8 cellular contexts compared by ENCODE assay signal in genomic region chr9:130461218-130461630, GRCh38. TPM values are rescaled to one million over a fixed set of nuclear protein-coding genes. Genes with fewer than 3 reads are reported as not detected.
DNase-seq lines count a peak whose midpoint lies in the region; ATAC-seq, FAIRE-seq and TF ChIP-seq lines count a peak whose summit lies in the region.

No MANE protein-coding gene starts in this region.

- no peak overlapping the region for H3K9ac ChIP-seq in H1 (replicated peaks in 1 of 4; ENCODE audit: extremely low read depth in 1 of 4, low read depth in 3 of 4, low read length in 3 of 4)

- ATAC-seq in natural killer cell: peak; percentile 61 to 78 (median 62)
- no peak for ATAC-seq in GM18868 (IDR thresholded peaks at IDR 0.05; ENCODE audit: unreplicated experiment)

- no peak overlapping the region for H3K4me3 ChIP-seq in H1 (ENCODE audit: extremely low read depth in 1 of 4, insufficient read depth in 2 of 4, low read depth in 3 of 4, low read length in 4 of 4)

- peak; percentile 15 for DNase-seq in NCI-H510A treated with DMSO at 0.1 percent for 48 hours (lab: John Stamatoyannopoulos, UW)
- no peak for DNase-seq in NCI-H510A (lab: John Stamatoyannopoulos, UW)
- DNase-seq in NCI-H345 (lab: John Stamatoyannopoulos, UW): peak; percentile 56
- DNase-seq in activated CD8-positive, alpha-beta memory T cell treated with anti-CD3 and anti-CD28 coated beads for 24 hours: peak; percentile 92
- peak in 1 of 2 experiments; percentile 96 for DNase-seq in H1 (ENCODE audit: low read depth in 1 of 2, low spot score in 2 of 2)
- peak; percentile 66 for DNase-seq in natural killer cell
- DNase-seq in stimulated activated naive CD4-positive, alpha-beta T cell (lab: John Stamatoyannopoulos, UW): peak; percentile 11 to 71 (median 62)

- peak in 2 of 3 experiments; percentile 88 to 96; a peak in 3 of 4 replicates for TF ChIP-seq CTCF in H1 (IDR thresholded peaks at IDR 0.05; ENCODE audit: control extremely low read depth in 1 of 3, insufficient read depth in 1 of 3, low read depth in 1 of 3, low read length in 3 of 3)
- peak; percentile 85 for TF ChIP-seq CTCF in natural killer cell (IDR thresholded peaks at IDR 0.05)

- peaks cover 8 to 10% of the 10 kb centered on the region in 2 donors for H3K27me3 Mint-ChIP-seq in natural killer cell (ENCODE audit: low read depth in 2 of 2)

- H3K4ac ChIP-seq in H1 (replicated peaks; ENCODE audit: insufficient read length, low read depth, low read length): no peak overlapping the region

- H2AFZ ChIP-seq in H1 (ENCODE audit: low read length): no peak overlapping the region

- no peak overlapping the region for H4K91ac ChIP-seq in H1 (replicated peaks; ENCODE audit: insufficient read length, low read length)

- no peak overlapping the region for H3K56ac ChIP-seq in H1 (replicated peaks; ENCODE audit: insufficient read length, low read depth, low read length)

- H2BK12ac ChIP-seq in H1 (ENCODE audit: low read depth, low read length): no peak overlapping the region

- H3K4me3 Mint-ChIP-seq in natural killer cell: no peak overlapping the region

- no peak overlapping the region for H3K18ac ChIP-seq in H1 (ENCODE audit: extremely low read depth, low read length)

- no peak overlapping the region for H2BK5ac ChIP-seq in H1 (ENCODE audit: low read depth, low read length)

- TF ChIP-seq POLR2A in H1 (IDR thresholded peaks at IDR 0.05; ENCODE audit: control extremely low read depth in 1 of 2, low read depth in 2 of 2, low read length in 2 of 2): no peak

- H3K27ac Mint-ChIP-seq in natural killer cell: no peak overlapping the region

- no peak overlapping the region for H2BK20ac ChIP-seq in H1 (ENCODE audit: low read length)

- intact Hi-C loops in natural killer cell (cut with micrococcal nuclease): loop anchor here (1.0 to 10.0 kb wide), 3 partner anchors 221 to 586 kb away; no protein-coding TSS in a partner anchor

- peaks cover 0 to 11% (median 0%) of the 10 kb centered on the region in 4 experiments; a peak in 1 of 8 replicates for H3K36me3 ChIP-seq in H1 (ENCODE audit: control insufficient read depth in 2 of 4, insufficient read depth in 4 of 4, low read length in 3 of 4)

- H3K79me2 ChIP-seq in H1 (ENCODE audit: control insufficient read depth in 1 of 2, insufficient read depth in 2 of 2, low read length in 2 of 2): no peaks in the 10 kb centered on the region

- H3K36me3 Mint-ChIP-seq in natural killer cell: no peaks in the 10 kb centered on the region

- H3K23ac ChIP-seq in H1 (ENCODE audit: insufficient read length): no peak overlapping the region

- no peak overlapping the region for H3K4me2 ChIP-seq in H1 (ENCODE audit: insufficient read depth in 1 of 2, low read depth in 2 of 2, low read length in 2 of 2)

- peak; percentile 95 to 98 for TF ChIP-seq RAD21 in H1 (IDR thresholded peaks at IDR 0.05 in 1 of 2, conservative IDR thresholded peaks at IDR 0.05 in 1 of 2; ENCODE audit: low read depth in 2 of 2, low read length in 2 of 2)

- WGBS in H1 (ENCODE audit: extremely low coverage in 1 of 2, insufficient coverage in 1 of 2, insufficient read length in 1 of 2, insufficient replicate concordance in 2 of 2, low coverage in 1 of 2, low lambda C conversion rate in 2 of 2, missing lambda C conversion rate in 1 of 2), 2 experiments: 34% methylated on average over 21 of the region's 22 CpGs; no CpG with 5 or more reads in 1 of the 2 experiments

- CTCF ChIA-PET in H1 (lab: Charles Lee; ENCODE audit: partially characterized antibody): interaction anchor here (0.5 to 11.9 kb wide), 39 partner anchors 9 to 352 kb away, joined by 3 to 136 read pairs (median 4); partner anchors contain the start of gene EXOSC2

- H4K20me1 ChIP-seq in H1 (replicated peaks in 1 of 2; ENCODE audit: control insufficient read depth in 1 of 2, insufficient read depth in 2 of 2, low read length in 2 of 2): peaks cover 0 to 2% of the 10 kb centered on the region in 2 experiments

- H3K4me1 Mint-ChIP-seq in natural killer cell: no peaks in the 10 kb centered on the region

- H4K5ac ChIP-seq in H1 (ENCODE audit: insufficient read length, low read depth, low read length): no peak overlapping the region

- no peaks in the 10 kb centered on the region for H3K23me2 ChIP-seq in H1 (ENCODE audit: low read depth, low read length)

- FAIRE-seq in H1 (lab: Jason Lieb, UNC): peak; percentile 65

- H3K27me3 ChIP-seq in H1 (replicated peaks in 1 of 4; ENCODE audit: control insufficient read depth in 3 of 4, extremely low read depth in 1 of 4, insufficient read depth in 3 of 4, low read length in 3 of 4): no peaks in the 10 kb centered on the region

- H3K4me1 ChIP-seq in H1 (replicated peaks in 1 of 4; ENCODE audit: control insufficient read depth in 3 of 4, insufficient read depth in 4 of 4, low read length in 3 of 4): no peaks in the 10 kb centered on the region; a peak in 2 of 7 replicates

- H3K9me3 Mint-ChIP-seq in natural killer cell: no peaks in the 10 kb centered on the region

- H3K79me1 ChIP-seq in H1 (ENCODE audit: low read depth, low read length): no peaks in the 10 kb centered on the region

- no peak for TF ChIP-seq EP300 in H1 (IDR thresholded peaks at IDR 0.05; ENCODE audit: borderline replicate concordance in 1 of 2, low read depth in 2 of 2, low read length in 2 of 2)

- no peak overlapping the region for H2BK15ac ChIP-seq in H1 (ENCODE audit: low read length)

- H2AK5ac ChIP-seq in H1 (ENCODE audit: low read depth, low read length): no peak overlapping the region

- no peaks in the 10 kb centered on the region for H3K9me3 ChIP-seq in H1 (ENCODE audit: insufficient read depth in 2 of 2, low read depth in 1 of 2, low read length in 1 of 2)

- POLR2A ChIA-PET in H1 (lab: Charles Lee; ENCODE audit: partially characterized antibody): interaction anchor here (0.7 kb wide), 1 partner anchor 223 kb away, joined by 4 read pairs; no protein-coding TSS in a partner anchor

- no peak overlapping the region for H3K27ac ChIP-seq in H1 (ENCODE audit: low read depth, low read length)

- H2BK120ac ChIP-seq in H1 (replicated peaks; ENCODE audit: low read depth, low read length): no peak overlapping the region

- no peak overlapping the region for H4K8ac ChIP-seq in H1 (ENCODE audit: extremely low read depth, insufficient read depth, low read length)

- no peak overlapping the region for H3K14ac ChIP-seq in H1 (ENCODE audit: insufficient read length)

TF ChIP-seq in H1, 55 proteins besides CTCF, POLR2A, EP300 and RAD21 (continues in another document):
- no peak for TF ChIP-seq SP1 (IDR thresholded peaks at IDR 0.05; ENCODE audit: low read depth, low read length)
- TF ChIP-seq SP2 (IDR thresholded peaks at IDR 0.05; ENCODE audit: low read length): no peak
- TF ChIP-seq, protein P1, sequence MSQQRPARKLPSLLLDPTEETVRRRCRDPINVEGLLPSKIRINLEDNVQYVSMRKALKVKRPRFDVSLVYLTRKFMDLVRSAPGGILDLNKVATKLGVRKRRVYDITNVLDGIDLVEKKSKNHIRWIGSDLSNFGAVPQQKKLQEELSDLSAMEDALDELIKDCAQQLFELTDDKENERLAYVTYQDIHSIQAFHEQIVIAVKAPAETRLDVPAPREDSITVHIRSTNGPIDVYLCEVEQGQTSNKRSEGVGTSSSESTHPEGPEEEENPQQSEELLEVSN (IDR thresholded peaks at IDR 0.05): peak; percentile 67
- no peak for TF ChIP-seq FOSL1 (IDR thresholded peaks at IDR 0.05; ENCODE audit: insufficient read depth, low read depth, low read length)
- no peak for TF ChIP-seq CHD2 (IDR thresholded peaks at IDR 0.05; ENCODE audit: low read length)
- no peak for TF ChIP-seq SRF (IDR thresholded peaks at IDR 0.05; ENCODE audit: low read depth, low read length)
- no peak for TF ChIP-seq TAF7 (optimal IDR thresholded peaks at IDR 0.05; ENCODE audit: borderline replicate concordance, low read depth, low read length)
- TF ChIP-seq USF2 (IDR thresholded peaks at IDR 0.05; ENCODE audit: low read length): no peak
- TF ChIP-seq EZH2 (IDR thresholded peaks at IDR 0.05; ENCODE audit: low read depth, low read length, severe bottlenecking): no peak
- no peak for TF ChIP-seq HDAC2 (IDR thresholded peaks at IDR 0.05; ENCODE audit: borderline replicate concordance in 1 of 2, low read depth in 2 of 2, low read length in 2 of 2)
- no peak for TF ChIP-seq HDAC6 (IDR thresholded peaks at IDR 0.05; ENCODE audit: low read depth, low read length)
- no peak for TF ChIP-seq SIX5 (IDR thresholded peaks at IDR 0.05; ENCODE audit: low read depth, low read length)
- TF ChIP-seq RNF2 (IDR thresholded peaks at IDR 0.05; ENCODE audit: borderline replicate concordance, low read depth, low read length, missing control alignments, poor library complexity, severe bottlenecking): no peak
- TF ChIP-seq TAF1 (IDR thresholded peaks at IDR 0.05; ENCODE audit: low read depth, low read length): no peak
- TF ChIP-seq CBX8 (IDR thresholded peaks at IDR 0.05; ENCODE audit: borderline replicate concordance, low read depth, low read length): no peak
- 0 out of 2 replicates have a peak, but pooled peaks have one; percentile 21 for TF ChIP-seq CREB1 (IDR thresholded peaks at IDR 0.05)

RNA-seq across cellular contexts. Expression of gene ASS1, which starts 16.5 kb away (rescaled TPM):
- 108 and 116 TPM in 2 replicates for total RNA-seq in H1 (2021; fragmentation: NEBNext Ultra II Directional; extraction: Animal tissue kit (Norgen Biotek cat#: 25700))
- polyA plus RNA-seq in H1 (2011; rRNA removed): 296 and 298 TPM in 2 replicates
- 326 TPM for polyA plus RNA-seq in H1 (2011; cell fraction: cytosol; rRNA removed)
- 280 TPM for polyA plus RNA-seq in H1 (2011; cell fraction: nucleus; rRNA removed)
- polyA plus RNA-seq in H1 (2012, experiment 1 of 2): 240 to 283 TPM (median 268 TPM) in 4 replicates
- polyA plus RNA-seq in H1 (2012, experiment 2 of 2): 287 TPM
- polyA plus RNA-seq in H1 (2013, experiment 1 of 2): 64.1 TPM
- 63.0 TPM for polyA plus RNA-seq in H1 (2013, experiment 2 of 2)
- polyA minus RNA-seq in H1 (2011; rRNA and poly(A)+ RNA removed): 172 and 229 TPM in 2 replicates
- 85.1 TPM for polyA minus RNA-seq in H1 (2011; cell fraction: cytosol; rRNA and poly(A)+ RNA removed)
- polyA minus RNA-seq in H1 (2011; cell fraction: nucleus; rRNA and poly(A)+ RNA removed): 55.6 TPM
- 1 to 10 TPM in 1 of 3 donors, not detected in 2; 1.3 TPM for total RNA-seq in natural killer cell

Comparison
In these comparisons a context has a peak if more than half of its experiments do, and no peak if none do; other contexts are left out.
1. RNA of gene ASS1, which starts 16.5 kb away (total RNA-seq): 108 to 116 TPM in H1; 1.3 TPM in natural killer cell; every median in the first group is over 10 times any median in the second.